ENCODE assay signal across 1 cellular context in the genomic region with DNA sequence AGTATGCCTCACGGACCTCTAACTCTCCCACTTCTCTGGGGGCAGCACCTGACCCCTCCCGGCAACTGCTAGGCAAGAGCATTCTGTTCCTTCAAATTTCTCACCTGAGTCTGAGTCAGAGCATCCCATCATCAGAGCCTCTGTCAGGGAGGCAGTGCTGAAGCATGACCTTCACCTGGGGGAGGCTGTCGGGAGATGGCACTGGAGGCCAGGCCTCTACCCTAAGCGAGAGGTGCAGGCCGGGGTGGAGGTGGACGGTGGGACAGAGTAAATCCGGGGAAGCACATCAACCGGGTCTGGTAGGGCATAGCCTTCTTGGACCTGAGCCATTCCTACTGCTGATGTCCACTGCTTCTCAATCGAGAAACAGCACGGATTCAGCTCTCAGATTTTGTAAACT.
TF ChIP-seq lines count a peak whose summit lies in the region.

No MANE protein-coding gene starts in this region.

TF ChIP-seq in WTC11, 78 proteins besides CTCF, POLR2A, EP300 and RAD21 (continued from another document):
- TF ChIP-seq, protein P1, sequence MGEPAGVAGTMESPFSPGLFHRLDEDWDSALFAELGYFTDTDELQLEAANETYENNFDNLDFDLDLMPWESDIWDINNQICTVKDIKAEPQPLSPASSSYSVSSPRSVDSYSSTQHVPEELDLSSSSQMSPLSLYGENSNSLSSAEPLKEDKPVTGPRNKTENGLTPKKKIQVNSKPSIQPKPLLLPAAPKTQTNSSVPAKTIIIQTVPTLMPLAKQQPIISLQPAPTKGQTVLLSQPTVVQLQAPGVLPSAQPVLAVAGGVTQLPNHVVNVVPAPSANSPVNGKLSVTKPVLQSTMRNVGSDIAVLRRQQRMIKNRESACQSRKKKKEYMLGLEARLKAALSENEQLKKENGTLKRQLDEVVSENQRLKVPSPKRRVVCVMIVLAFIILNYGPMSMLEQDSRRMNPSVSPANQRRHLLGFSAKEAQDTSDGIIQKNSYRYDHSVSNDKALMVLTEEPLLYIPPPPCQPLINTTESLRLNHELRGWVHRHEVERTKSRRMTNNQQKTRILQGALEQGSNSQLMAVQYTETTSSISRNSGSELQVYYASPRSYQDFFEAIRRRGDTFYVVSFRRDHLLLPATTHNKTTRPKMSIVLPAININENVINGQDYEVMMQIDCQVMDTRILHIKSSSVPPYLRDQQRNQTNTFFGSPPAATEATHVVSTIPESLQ (CRISPR knock-in tag; IDR thresholded peaks at IDR 0.05), result no peak
- TF ChIP-seq, protein P2, sequence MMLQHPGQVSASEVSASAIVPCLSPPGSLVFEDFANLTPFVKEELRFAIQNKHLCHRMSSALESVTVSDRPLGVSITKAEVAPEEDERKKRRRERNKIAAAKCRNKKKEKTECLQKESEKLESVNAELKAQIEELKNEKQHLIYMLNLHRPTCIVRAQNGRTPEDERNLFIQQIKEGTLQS (CRISPR knock-in tag; conservative IDR thresholded peaks at IDR 0.05), result no peak
- TF ChIP-seq SP1 (CRISPR knock-in tag; conservative IDR thresholded peaks at IDR 0.05), result no peak
- TF ChIP-seq MXD4 (CRISPR knock-in tag; IDR thresholded peaks at IDR 0.05; ENCODE audit: borderline replicate concordance), result no peak
- no peak for TF ChIP-seq TEAD4 (CRISPR knock-in tag; IDR thresholded peaks at IDR 0.05)
- no peak for TF ChIP-seq ZNF396 (CRISPR knock-in tag; IDR thresholded peaks at IDR 0.05; ENCODE audit: borderline replicate concordance)
- TF ChIP-seq IRF2 (CRISPR knock-in tag; IDR thresholded peaks at IDR 0.05; ENCODE audit: borderline replicate concordance, low read depth), result no peak
- no peak for TF ChIP-seq FOXP1 (CRISPR knock-in tag; IDR thresholded peaks at IDR 0.05; ENCODE audit: borderline replicate concordance)
